23 cellular contexts compared by ENCODE assay signal in the genomic region with DNA sequence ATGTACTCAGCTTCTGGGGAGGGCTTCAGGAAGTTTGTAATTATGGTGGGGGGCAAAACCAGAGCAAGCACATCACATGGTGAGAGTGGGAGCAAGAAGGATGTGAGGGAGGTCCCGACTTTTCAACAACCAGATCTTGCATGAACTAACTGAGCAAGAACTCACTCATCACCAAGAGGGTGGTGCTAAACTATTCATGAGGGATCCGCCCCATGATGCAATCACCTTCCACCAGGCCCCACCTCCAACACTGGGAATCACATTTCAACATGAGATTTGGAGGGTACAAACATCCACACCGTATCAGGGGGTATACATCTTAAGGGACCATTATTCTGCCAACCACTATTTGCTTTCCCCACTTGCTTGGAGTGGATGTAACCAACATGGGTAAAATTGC.
DNase-seq lines count a peak whose midpoint lies in the region; ATAC-seq, FAIRE-seq and TF ChIP-seq lines count a peak whose summit lies in the region.
"Had no signal": no experiment of that assay in that cellular context is flagged by ENCODE, and none has a peak within 500 bp of the region (broad histone marks: within the 10 kb centered on the region; RNA-seq: fewer than 3 reads in every experiment).

No MANE protein-coding gene starts in this region.

- H3K4me3 ChIP-seq in mammary epithelial cell (replicated peaks in 1 of 3; ENCODE audit: insufficient read depth in 1 of 3, low read depth in 2 of 3, low read length in 3 of 3) (no peak overlapping the region), H1 (ENCODE audit: extremely low read depth in 1 of 4, insufficient read depth in 2 of 4, low read depth in 3 of 4, low read length in 4 of 4) (no peak overlapping the region), fibroblast of mammary gland (ENCODE audit: control insufficient read depth, low read depth, low read length) (no peak overlapping the region), PC-9 (no peak overlapping the region)
- H3K4me3 ChIP-seq: BLaER1, GM23248, HAP-1 had no signal

- H3K23me2 ChIP-seq in H1 (ENCODE audit: low read depth, low read length) = no peaks in the 10 kb centered on the region

- H2BK5ac ChIP-seq in H1 (ENCODE audit: low read depth, low read length) = no peak overlapping the region

- H3K9me3 Mint-ChIP-seq in MCF 10A (ENCODE audit: unreplicated experiment) = no peaks in the 10 kb centered on the region
- H3K9me3 Mint-ChIP-seq: CD8-positive, alpha-beta T cell had no signal

- no peak overlapping the region for H3K18ac ChIP-seq in H1 (ENCODE audit: extremely low read depth, low read length)

- H3K79me2 ChIP-seq in mammary epithelial cell (ENCODE audit: insufficient read depth, low read length) (no peaks in the 10 kb centered on the region), H1 (ENCODE audit: control insufficient read depth in 1 of 2, insufficient read depth in 2 of 2, low read length in 2 of 2) (no peaks in the 10 kb centered on the region), PC-9 (ENCODE audit: low read depth) (no peaks in the 10 kb centered on the region)

- H3K9me3 ChIP-seq in mammary epithelial cell (replicated peaks; ENCODE audit: insufficient read depth, low read length) (no peaks in the 10 kb centered on the region), H1 (ENCODE audit: insufficient read depth in 2 of 2, low read depth in 1 of 2, low read length in 1 of 2) (peaks cover 0 to 6% of the 10 kb centered on the region in 2 experiments; a peak in 1 of 4 replicates), PC-9 (ENCODE audit: insufficient read depth, low read depth) (no peaks in the 10 kb centered on the region)
- H3K9me3 ChIP-seq: Caco-2, HAP-1 had no signal

- H2BK120ac ChIP-seq in H1 (replicated peaks; ENCODE audit: low read depth, low read length) = no peak overlapping the region

- no peaks in the 10 kb centered on the region for H3K4me1 Mint-ChIP-seq in MCF 10A (ENCODE audit: insufficient read depth, unreplicated experiment)

- H3K4ac ChIP-seq in H1 (replicated peaks; ENCODE audit: insufficient read length, low read depth, low read length) = no peak overlapping the region

- H4K20me1 ChIP-seq in mammary epithelial cell (ENCODE audit: insufficient read depth, low read length) = no peaks in the 10 kb centered on the region
- no peaks in the 10 kb centered on the region for H4K20me1 ChIP-seq in H1 (replicated peaks in 1 of 2; ENCODE audit: control insufficient read depth in 1 of 2, insufficient read depth in 2 of 2, low read length in 2 of 2)
- H4K20me1 ChIP-seq in PC-9 (ENCODE audit: insufficient read depth) = no peaks in the 10 kb centered on the region
- H4K20me1 ChIP-seq: BLaER1 had no signal

- no peak overlapping the region for H3K27ac Mint-ChIP-seq in MCF 10A (ENCODE audit: low read depth, unreplicated experiment)
- H3K27ac Mint-ChIP-seq: B cell; CD4-positive, CD25-positive, alpha-beta regulatory T cell; CD8-positive, alpha-beta T cell had no signal

- no peak overlapping the region for H3K14ac ChIP-seq in H1 (ENCODE audit: insufficient read length)

- dilution Hi-C loops in mammary epithelial cell (cut with HindIII; ENCODE audit: low sequenced_read_pairs) = no loop called here

- no peak overlapping the region for H2BK20ac ChIP-seq in H1 (ENCODE audit: low read length)

- H3K4me1 ChIP-seq in mammary epithelial cell (ENCODE audit: insufficient read depth, low read length) (no peaks in the 10 kb centered on the region), H1 (replicated peaks in 1 of 4; ENCODE audit: control insufficient read depth in 3 of 4, insufficient read depth in 4 of 4, low read length in 3 of 4) (no peaks in the 10 kb centered on the region), PC-9 (replicated peaks; ENCODE audit: insufficient read depth) (no peaks in the 10 kb centered on the region)

- DNase-seq in MCF 10A (ENCODE audit: unreplicated experiment) (peak; percentile 5), mammary epithelial cell (no peak), H1 (ENCODE audit: low read depth in 1 of 2, low spot score in 2 of 2) (no peak), fibroblast of mammary gland (ENCODE audit: low read depth) (peak; percentile 29), PC-9 (no peak)
- no peak for DNase-seq in activated CD4-positive, alpha-beta T cell treated with anti-CD3 and anti-CD28 coated beads for 1 hour
- DNase-seq: Caco-2; CD4-positive, CD25-positive, alpha-beta regulatory T cell; CD8-positive, alpha-beta T cell; DMS153; DND-41; GM23248 had no signal

- no peaks in the 10 kb centered on the region for H3K36me3 ChIP-seq in mammary epithelial cell (ENCODE audit: insufficient read depth, low read length)
- H3K36me3 ChIP-seq in H1 (ENCODE audit: control insufficient read depth in 2 of 4, insufficient read depth in 4 of 4, low read length in 3 of 4) = peaks cover 0 to 5% (median 0%) of the 10 kb centered on the region in 4 experiments; a peak in 1 of 8 replicates
- H3K36me3 ChIP-seq in PC-9 (ENCODE audit: low read depth) = no peaks in the 10 kb centered on the region
- H3K36me3 ChIP-seq: BLaER1, HAP-1 had no signal

- H2AFZ ChIP-seq in mammary epithelial cell (ENCODE audit: low read depth, low read length) (no peak overlapping the region), H1 (ENCODE audit: low read length) (no peak overlapping the region), PC-9 (no peak overlapping the region)
- H2AFZ ChIP-seq: GM23248 had no signal

- no peak overlapping the region for H3K4me3 Mint-ChIP-seq in MCF 10A (ENCODE audit: unreplicated experiment)
- H3K4me3 Mint-ChIP-seq: B cell; CD4-positive, CD25-positive, alpha-beta regulatory T cell; CD8-positive, alpha-beta T cell had no signal

- H3K4me2 ChIP-seq in mammary epithelial cell (ENCODE audit: insufficient read depth, low read depth, low read length) (no peak overlapping the region), H1 (ENCODE audit: insufficient read depth in 1 of 2, low read depth in 2 of 2, low read length in 2 of 2) (no peak overlapping the region), PC-9 (no peak overlapping the region)
- H3K4me2 ChIP-seq: BLaER1 had no signal

- H4K8ac ChIP-seq in H1 (ENCODE audit: extremely low read depth, insufficient read depth, low read length) = no peak overlapping the region

- H3K27me3 ChIP-seq in mammary epithelial cell (ENCODE audit: insufficient read depth, low read length) = peaks cover 2% of the 10 kb centered on the region
- H3K27me3 ChIP-seq in H1 (replicated peaks in 1 of 4; ENCODE audit: control insufficient read depth in 3 of 4, extremely low read depth in 1 of 4, insufficient read depth in 3 of 4, low read length in 3 of 4) = no peaks in the 10 kb centered on the region
- no peaks in the 10 kb centered on the region; the same call in 1 of the 2 replicates for H3K27me3 ChIP-seq in PC-9 (ENCODE audit: insufficient read depth, low read depth)
- H3K27me3 ChIP-seq: BLaER1 had no signal

- H3K23ac ChIP-seq in H1 (ENCODE audit: insufficient read length) = no peak overlapping the region

- no peak for TF ChIP-seq EP300 in H1 (IDR thresholded peaks at IDR 0.05; ENCODE audit: borderline replicate concordance in 1 of 2, low read depth in 2 of 2, low read length in 2 of 2)

- peak; percentile 39 for FAIRE-seq in H1 (lab: Jason Lieb, UNC)
- FAIRE-seq: A204.1, G401.6, GM12892, GM19239, H54 had no signal

- no peak overlapping the region for H4K91ac ChIP-seq in H1 (replicated peaks; ENCODE audit: insufficient read length, low read length)

- in situ Hi-C loops in mammary epithelial cell (cut with MboI; ENCODE audit: low sequenced_read_pairs in 2 of 2) = no loop called here

- H3K27me3 Mint-ChIP-seq in MCF 10A (ENCODE audit: insufficient read depth, unreplicated experiment) = peaks cover 44% of the 10 kb centered on the region
- H3K27me3 Mint-ChIP-seq: CD4-positive, CD25-positive, alpha-beta regulatory T cell had no signal

- BruUV-seq in MCF 10A (replicated peaks; lab: Mats Ljungman, UMichigan) (no TSS peak), mammary epithelial cell (replicated peaks; lab: Mats Ljungman, UMichigan) (no TSS peak), PC-9 (replicated peaks; lab: Mats Ljungman, UMichigan) (no TSS peak)

- H3K36me3 Mint-ChIP-seq in MCF 10A (ENCODE audit: insufficient read depth, unreplicated experiment) = no peaks in the 10 kb centered on the region
- H3K36me3 Mint-ChIP-seq: CD4-positive, CD25-positive, alpha-beta regulatory T cell; CD8-positive, alpha-beta T cell had no signal

- TF ChIP-seq RAD21 in H1 (IDR thresholded peaks at IDR 0.05 in 1 of 2, conservative IDR thresholded peaks at IDR 0.05 in 1 of 2; ENCODE audit: low read depth in 2 of 2, low read length in 2 of 2) = no peak

- H3K27ac ChIP-seq in mammary epithelial cell (ENCODE audit: insufficient read depth, low read depth, low read length) (no peak overlapping the region), H1 (ENCODE audit: low read depth, low read length) (no peak overlapping the region), PC-9 (no peak overlapping the region)
- H3K27ac ChIP-seq: 22Rv1, BLaER1, C4-2B, GM23248 had no signal

- TF ChIP-seq POLR2A in H1 (IDR thresholded peaks at IDR 0.05; ENCODE audit: control extremely low read depth in 1 of 2, low read depth in 2 of 2, low read length in 2 of 2) = no peak

- no peak overlapping the region for H2AK5ac ChIP-seq in H1 (ENCODE audit: low read depth, low read length)

- no peaks in the 10 kb centered on the region for H3F3A ChIP-seq in PC-9 (ENCODE audit: insufficient read depth, low read depth)

- no peak for ATAC-seq in HG03354 (IDR thresholded peaks at IDR 0.05; ENCODE audit: poor library complexity, severe bottlenecking, unreplicated experiment)
- ATAC-seq: CD8-positive, alpha-beta T cell had no signal

- 70% methylated on average over 3 of the region's 3 CpGs for whole genome bisulfite sequencing in mammary epithelial cell (ENCODE audit: low coverage, missing lambda C conversion rate)
- WGBS in H1 (ENCODE audit: extremely low coverage in 1 of 2, insufficient coverage in 1 of 2, insufficient read length in 1 of 2, insufficient replicate concordance in 2 of 2, low coverage in 1 of 2, low lambda C conversion rate in 2 of 2, missing lambda C conversion rate in 1 of 2), 2 experiments = 86% methylated on average over 3 of the region's 3 CpGs; no CpG with 5 or more reads in 1 of the 2 experiments

- CTCF ChIA-PET in MCF 10A (lab: Yijun Ruan, JAX) = no interaction called here
- CTCF ChIA-PET in mammary epithelial cell (lab: Charles Lee; ENCODE audit: low non-redundant PET) = no interaction called here
- CTCF ChIA-PET in H1 (lab: Charles Lee; ENCODE audit: partially characterized antibody) = no interaction called here
- CTCF ChIA-PET in PC-9 (lab: Charles Lee) = no interaction called here

- H3K56ac ChIP-seq in H1 (replicated peaks; ENCODE audit: insufficient read length, low read depth, low read length) = no peak overlapping the region

- H3K9ac ChIP-seq in mammary epithelial cell (ENCODE audit: insufficient read depth, low read length) (no peak overlapping the region), H1 (replicated peaks in 1 of 4; ENCODE audit: extremely low read depth in 1 of 4, low read depth in 3 of 4, low read length in 3 of 4) (no peak overlapping the region)
- H3K9ac ChIP-seq: BLaER1, GM23248 had no signal

- H3K9me2 ChIP-seq in PC-9 (ENCODE audit: insufficient read depth) = no peaks in the 10 kb centered on the region

- H2BK15ac ChIP-seq in H1 (ENCODE audit: low read length) = no peak overlapping the region

- intact Hi-C loops in MCF 10A (cut with micrococcal nuclease) (no loop called here), mammary epithelial cell (cut with micrococcal nuclease) (no loop called here), PC-9 (cut with micrococcal nuclease; ENCODE audit: unreplicated experiment) (no loop called here)

- H2BK12ac ChIP-seq in H1 (ENCODE audit: low read depth, low read length) = no peak overlapping the region

- no peak overlapping the region for H4K5ac ChIP-seq in H1 (ENCODE audit: insufficient read length, low read depth, low read length)

- POLR2A ChIA-PET in MCF 10A (lab: Yijun Ruan, JAX) = no interaction called here
- POLR2A ChIA-PET in H1 (lab: Charles Lee; ENCODE audit: partially characterized antibody) = no interaction called here
- POLR2A ChIA-PET in PC-9 (lab: Charles Lee; ENCODE audit: unreplicated experiment) = no interaction called here

- no peaks in the 10 kb centered on the region for H3K79me1 ChIP-seq in H1 (ENCODE audit: low read depth, low read length)

- no peak for TF ChIP-seq CTCF in MCF 10A (IDR thresholded peaks at IDR 0.05; ENCODE audit: unreplicated experiment)
- TF ChIP-seq CTCF in mammary epithelial cell (conservative IDR thresholded peaks at IDR 0.05 in 1 of 2, IDR thresholded peaks at IDR 0.05 in 1 of 2; ENCODE audit: extremely low read depth in 1 of 2, insufficient read depth in 1 of 2, low read depth in 1 of 2, low read length in 2 of 2) = no peak
- no peak for TF ChIP-seq CTCF in H1 (IDR thresholded peaks at IDR 0.05; ENCODE audit: control extremely low read depth in 1 of 3, insufficient read depth in 1 of 3, low read depth in 1 of 3, low read length in 3 of 3)
- TF ChIP-seq CTCF in fibroblast of mammary gland (conservative IDR thresholded peaks at IDR 0.05; ENCODE audit: control insufficient read depth, insufficient read depth, low read depth, low read length) = no peak
- no peak for TF ChIP-seq CTCF in PC-9 (conservative IDR thresholded peaks at IDR 0.05)

Comparison
In these comparisons a context has a peak if more than half of its experiments do, and no peak if none do; other contexts are left out.
1. DNase-seq: peak in MCF 10A (single experiment) and fibroblast of mammary gland (single experiment); none in mammary epithelial cell (single experiment), H1 (0 of 2), PC-9 (0 of 2) and activated CD4-positive, alpha-beta T cell treated with anti-CD3 and anti-CD28 coated beads for 1 hour (single experiment).